8 cellular contexts compared by ENCODE assay signal in the genomic region with DNA sequence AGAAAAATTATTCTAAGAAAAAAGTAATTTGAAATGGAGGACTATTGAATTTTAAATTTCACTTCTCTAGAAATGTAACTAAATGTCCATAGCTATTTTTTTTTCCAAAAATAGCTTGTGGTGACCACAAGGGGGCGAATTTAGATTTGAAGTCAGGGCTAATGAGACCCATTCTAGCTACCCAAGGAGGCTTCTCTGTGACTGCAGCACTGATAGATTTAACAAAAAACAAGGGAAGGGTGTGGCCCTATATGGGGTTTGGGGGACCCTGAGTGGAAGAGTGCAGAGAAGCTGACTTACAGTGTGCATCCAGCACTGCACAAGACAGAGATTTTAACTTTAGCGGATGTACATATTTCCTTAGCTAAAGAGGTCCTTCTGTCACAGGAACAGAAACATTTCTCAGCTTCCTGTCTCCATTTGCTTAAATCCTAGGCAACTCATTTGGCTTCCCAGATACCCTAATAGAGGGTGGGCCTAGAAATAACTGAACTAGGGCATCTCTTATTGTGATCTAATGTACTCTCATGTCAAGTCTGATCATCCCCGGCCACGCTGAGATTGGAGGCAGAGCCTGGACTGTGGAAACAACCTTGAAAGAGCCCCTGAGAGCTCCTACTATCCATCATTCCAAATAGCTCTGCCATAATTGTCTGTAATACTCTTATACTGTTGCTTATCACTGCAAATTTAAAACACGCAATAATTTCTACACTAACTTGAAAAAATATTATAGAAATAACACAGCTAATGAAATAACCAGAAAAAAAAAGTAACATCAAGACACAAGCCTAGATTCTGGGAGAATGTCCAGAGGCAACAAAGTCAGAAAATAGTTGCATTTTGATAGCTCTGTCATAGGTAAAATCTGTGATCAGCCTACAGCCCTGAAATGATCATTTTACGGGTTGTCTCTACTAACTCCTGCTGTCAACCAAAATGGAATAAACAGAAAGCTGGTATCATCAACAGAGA.
A peak's percentile ranks its signal among the peaks of the same experiment; 100 is the strongest.
DNase-seq lines count a peak whose midpoint lies in the region; ATAC-seq, FAIRE-seq and TF ChIP-seq lines count a peak whose summit lies in the region.

No MANE protein-coding gene starts in this region.

- ATAC-seq in HG03460 (IDR thresholded peaks at IDR 0.05; ENCODE audit: unreplicated experiment): peak; percentile 64

- H3K9me3 Mint-ChIP-seq in activated T-helper 1 cell treated with anti-CD3 and anti-CD28 coated beads, Interleukin-12 subunit alpha, Interleukin-12 subunit beta, Interleukin-2, Interleukin-4 antibody, amounts not matched to agents 30 ng/mL and 10 ng/mL and 1 ng/mL, durations not matched to agents 14 hours and 24 hours and 36 hours: no peaks in the 10 kb centered on the region

- no peak overlapping the region for H3K27ac Mint-ChIP-seq in activated T-helper 1 cell treated with anti-CD3 and anti-CD28 coated beads, Interleukin-12 subunit alpha, Interleukin-12 subunit beta, Interleukin-2, Interleukin-4 antibody, amounts not matched to agents 30 ng/mL and 10 ng/mL and 1 ng/mL, durations not matched to agents 14 hours and 24 hours and 36 hours

- H3K27me3 ChIP-seq in prostate gland (replicated peaks; ENCODE audit: insufficient read depth) (no peaks in the 10 kb centered on the region), Peyer's patch (no peaks in the 10 kb centered on the region)

- H3K36me3 Mint-ChIP-seq in activated T-helper 1 cell treated with anti-CD3 and anti-CD28 coated beads, Interleukin-12 subunit alpha, Interleukin-12 subunit beta, Interleukin-2, Interleukin-4 antibody, amounts not matched to agents 30 ng/mL and 10 ng/mL and 1 ng/mL, durations not matched to agents 14 hours and 24 hours and 36 hours (ENCODE audit: low read depth): no peaks in the 10 kb centered on the region

- peak; percentile 27 for FAIRE-seq in GM12892 (lab: Jason Lieb, UNC)

- no peaks in the 10 kb centered on the region for H3K4me1 Mint-ChIP-seq in activated T-helper 1 cell treated with anti-CD3 and anti-CD28 coated beads, Interleukin-12 subunit alpha, Interleukin-12 subunit beta, Interleukin-2, Interleukin-4 antibody, amounts not matched to agents 30 ng/mL and 10 ng/mL and 1 ng/mL, durations not matched to agents 14 hours and 24 hours and 36 hours (ENCODE audit: low read depth)

- no peaks in the 10 kb centered on the region for H3K4me1 ChIP-seq in prostate gland (replicated peaks)
- H3K4me1 ChIP-seq in Peyer's patch: no peaks in the 10 kb centered on the region

- no peak for TF ChIP-seq POLR2A in GM12892 (IDR thresholded peaks at IDR 0.05; ENCODE audit: low read depth, low read length)
- no peak for TF ChIP-seq POLR2A in prostate gland (IDR thresholded peaks at IDR 0.05)
- no peak for TF ChIP-seq POLR2A in Peyer's patch (IDR thresholded peaks at IDR 0.05)

- intact Hi-C loops in prostate gland (cut with DNase I): loop anchor here (10.0 kb wide), 1 partner anchor 599 kb away; no protein-coding TSS in a partner anchor
- intact Hi-C loops in activated T-helper 1 cell treated with anti-CD3 and anti-CD28 coated beads, Interleukin-12 subunit alpha, Interleukin-12 subunit beta, Interleukin-2, Interleukin-4 antibody, amounts not matched to agents 30 ng/mL and 10 ng/mL and 1 ng/mL, durations not matched to agents 14 hours and 24 hours and 36 hours (cut with micrococcal nuclease): loop anchor here (2.0 to 10.0 kb wide), 2 partner anchors 605 to 1709 kb away; no protein-coding TSS in a partner anchor

- WGBS in prostate gland: 67% methylated on average over 6 of the region's 6 CpGs

- no peak overlapping the region for H3K4me3 Mint-ChIP-seq in activated T-helper 1 cell treated with anti-CD3 and anti-CD28 coated beads, Interleukin-12 subunit alpha, Interleukin-12 subunit beta, Interleukin-2, Interleukin-4 antibody, amounts not matched to agents 30 ng/mL and 10 ng/mL and 1 ng/mL, durations not matched to agents 14 hours and 24 hours and 36 hours

- DNase-seq in AG08396 (ENCODE audit: low spot score) (peak; percentile 20), GM12892 (ENCODE audit: insufficient read length) (no peak), OCI-M1 (lab: John Stamatoyannopoulos, UW) (peak; percentile 67), epithelial cell of esophagus (ENCODE audit: low read depth) (peak; percentile 43), prostate gland (ENCODE audit: low spot score) (no peak), Peyer's patch (no peak)
- no peak for DNase-seq in activated T-helper 1 cell treated with anti-CD3 and anti-CD28 coated beads, Interleukin-12 subunit alpha, Interleukin-12 subunit beta, Interleukin-2, Interleukin-4 antibody, amounts not matched to agents 30 ng/mL and 10 ng/mL and 1 ng/mL, durations not matched to agents 14 hours and 24 hours and 36 hours (ENCODE audit: low spot score)

- TF ChIP-seq CTCF in epithelial cell of esophagus (IDR thresholded peaks at IDR 0.05; ENCODE audit: insufficient read depth, low read depth, low read length, missing control alignments): peak; percentile 67
- TF ChIP-seq CTCF in prostate gland (IDR thresholded peaks at IDR 0.05): peak in 3 of 4 experiments; percentile 42 to 46 (median 45)
- peak in 3 of 6 experiments; percentile 28 to 48 (median 34) for TF ChIP-seq CTCF in Peyer's patch (IDR thresholded peaks at IDR 0.05)

- H3K27ac ChIP-seq in prostate gland: no peak overlapping the region
- no peak overlapping the region for H3K27ac ChIP-seq in Peyer's patch

- H3K36me3 ChIP-seq in prostate gland (no peaks in the 10 kb centered on the region), Peyer's patch (no peaks in the 10 kb centered on the region)

- H3K27me3 Mint-ChIP-seq in activated T-helper 1 cell treated with anti-CD3 and anti-CD28 coated beads, Interleukin-12 subunit alpha, Interleukin-12 subunit beta, Interleukin-2, Interleukin-4 antibody, amounts not matched to agents 30 ng/mL and 10 ng/mL and 1 ng/mL, durations not matched to agents 14 hours and 24 hours and 36 hours (ENCODE audit: insufficient read depth): no peaks in the 10 kb centered on the region

- H3K9me3 ChIP-seq in prostate gland (no peaks in the 10 kb centered on the region), Peyer's patch (no peaks in the 10 kb centered on the region)

- H3K4me3 ChIP-seq in epithelial cell of esophagus (ENCODE audit: low read length): no peak overlapping the region
- no peak overlapping the region for H3K4me3 ChIP-seq in prostate gland
- no peak overlapping the region for H3K4me3 ChIP-seq in Peyer's patch

Comparison
In these comparisons a context has a peak if more than half of its experiments do, and no peak if none do; other contexts are left out.
1. DNase-seq: peak in AG08396 (single experiment), OCI-M1 (single experiment) and epithelial cell of esophagus (single experiment); none in GM12892 (single experiment), prostate gland (single experiment), Peyer's patch (0 of 3) and activated T-helper 1 cell treated with anti-CD3 and anti-CD28 coated beads, Interleukin-12 subunit alpha, Interleukin-12 subunit beta, Interleukin-2, Interleukin-4 antibody, amounts not matched to agents 30 ng/mL and 10 ng/mL and 1 ng/mL, durations not matched to agents 14 hours and 24 hours and 36 hours (single experiment).